In genomic region chr11:71414645-71415044, GRCh38 we compare ENCODE assay signal across 7 cellular contexts.
"Had no signal": no experiment of that assay in that cellular context is flagged by ENCODE, and none has a peak within 500 bp of the region (broad histone marks: within the 10 kb centered on the region; RNA-seq: fewer than 3 reads in every experiment).

No MANE protein-coding gene starts in this region.

- DNase-seq: GDM1, GF-D8 had no signal

- FAIRE-seq: G401.6, GM12878, GM12892, GM18507, GM19239 had no signal

- H3K4me3 ChIP-seq: GM12878 had no signal

- ATAC-seq: GM12878 had no signal
